In the genomic region with DNA sequence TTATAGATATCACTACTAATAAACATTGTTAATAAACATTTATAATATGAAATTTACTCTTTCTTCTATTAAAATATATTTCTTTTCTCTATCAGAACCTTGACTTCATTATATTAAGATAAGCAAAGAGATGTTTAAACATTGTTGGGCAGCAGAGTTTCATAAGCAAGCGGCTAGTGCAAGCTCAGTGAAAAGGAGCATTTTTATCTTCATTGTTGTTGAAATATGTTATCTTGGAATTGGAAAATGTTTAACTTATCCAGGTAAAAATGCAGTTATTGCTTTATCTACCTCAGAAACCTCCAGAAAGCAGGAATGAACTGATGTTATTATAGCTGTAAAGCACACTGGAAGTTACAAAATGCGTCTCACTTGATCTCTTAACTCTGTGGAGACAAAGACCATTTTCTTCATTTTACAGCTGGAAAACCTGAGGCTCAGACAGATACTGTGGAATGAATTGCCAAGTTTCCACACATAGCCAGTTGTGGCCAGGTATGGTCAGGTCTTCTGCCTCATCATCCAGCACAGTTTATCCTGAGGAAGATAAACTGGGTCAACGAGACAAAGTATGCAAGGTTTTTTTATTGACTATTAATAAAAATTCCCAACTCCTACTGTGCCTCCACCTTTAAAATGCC, we compare ENCODE assay signal across 19 cellular contexts.
"Had no signal": no experiment of that assay in that cellular context is flagged by ENCODE, and none has a peak within 500 bp of the region (broad histone marks: within the 10 kb centered on the region; RNA-seq: fewer than 3 reads in every experiment).

No MANE protein-coding gene starts in this region.

- H3K4me1 ChIP-seq: esophagus muscularis mucosa, foreskin keratinocyte, gastroesophageal sphincter, heart left ventricle, left lung, lower lobe of right lung had no signal

- H3K27me3 ChIP-seq: dorsolateral prefrontal cortex, esophagus muscularis mucosa, foreskin keratinocyte, gastroesophageal sphincter, heart left ventricle, left lung had no signal

- FAIRE-seq: colon, endothelial cell of umbilical vein, islet of Langerhans had no signal

- H3K36me3 ChIP-seq: esophagus muscularis mucosa, gastroesophageal sphincter, heart left ventricle, left lung, lower lobe of right lung had no signal

- H3K27ac ChIP-seq: coronary artery, dorsolateral prefrontal cortex, esophagus muscularis mucosa, foreskin keratinocyte, gastroesophageal sphincter, heart left ventricle, left lung, lower lobe of right lung had no signal

- DNase-seq: dermis blood vessel endothelial cell; dorsolateral prefrontal cortex; effector CD4-positive, alpha-beta T cell; effector memory CD4-positive, alpha-beta T cell; foreskin keratinocyte; heart left ventricle; hippocampal formation; left cardiac atrium; left lung; left ventricle myocardium superior; lower lobe of right lung; mesenchymal stem cell; mucosa of descending colon had no signal

- H3K4me3 ChIP-seq: coronary artery, dorsolateral prefrontal cortex, esophagus muscularis mucosa, gastroesophageal sphincter, heart left ventricle, left lung, lower lobe of right lung, mucosa of descending colon had no signal

- H3K9me3 ChIP-seq: esophagus muscularis mucosa, gastroesophageal sphincter, lower lobe of right lung, mucosa of descending colon had no signal

- ATAC-seq: foreskin keratinocyte, gastroesophageal sphincter, heart left ventricle, left cardiac atrium, left lung, left ventricle myocardium superior, lower lobe of right lung, mucosa of descending colon had no signal
